ENCODE assay signal across 19 cellular contexts in genomic region chr12:106522708-106523107, GRCh38.
"Had no signal": no experiment of that assay in that cellular context is flagged by ENCODE, and none has a peak within 500 bp of the region (broad histone marks: within the 10 kb centered on the region; RNA-seq: fewer than 3 reads in every experiment).

No MANE protein-coding gene starts in this region.

- H3K27ac ChIP-seq: ascending aorta, prostate gland, right lobe of liver, transverse colon had no signal

- ATAC-seq: esophagus mucosa, left ventricle myocardium superior had no signal

- DNase-seq: activated CD4-positive, alpha-beta T cell treated with anti-CD3 and anti-CD28 coated beads, Interleukin-2, amount 50 U/mL, for 1 hour; activated CD8-positive, alpha-beta memory T cell treated with anti-CD3 and anti-CD28 coated beads for 24 hours; endodermal cell; hypothalamus; kidney glomerular epithelial cell; left ventricle myocardium superior; occipital lobe; right lobe of liver; stimulated activated CD4-positive, alpha-beta T cell treated with anti-CD3 and anti-CD28 coated beads, Interleukin-4, amount 100 ng/mL, for 4 hours; stimulated activated CD8-positive, alpha-beta memory T cell treated with anti-CD3 and anti-CD28 coated beads, Interleukin-4, amount 100 ng/mL, for 48 hours; stimulated activated naive CD4-positive, alpha-beta T cell treated with Interleukin-2 at 50 U/mL for 16 hours; substantia nigra; transverse colon had no signal

- H3K4me3 ChIP-seq: ascending aorta, prostate gland, right lobe of liver, smooth muscle cell, transverse colon had no signal

- H3K4me2 ChIP-seq: smooth muscle cell had no signal

- H3K9me3 Mint-ChIP-seq: endodermal cell; T-helper 2 cell treated with Interferon-gamma antibody and Interleukin-4, amounts not matched to agents 5 μg/mL and 100 μg/mL, for 36 hours had no signal

- H3K27me3 ChIP-seq: ascending aorta, right lobe of liver, transverse colon had no signal

- H3K4me1 ChIP-seq: ascending aorta, prostate gland, right lobe of liver, transverse colon had no signal

- H3K36me3 ChIP-seq: ascending aorta, prostate gland, right lobe of liver, transverse colon had no signal

- H3K9me3 ChIP-seq: ascending aorta, prostate gland, right lobe of liver, transverse colon had no signal

- H3K4me3 Mint-ChIP-seq: endodermal cell; nephron; T-helper 2 cell treated with Interferon-gamma antibody and Interleukin-4, amounts not matched to agents 5 μg/mL and 100 μg/mL, for 36 hours had no signal

- H3K27ac Mint-ChIP-seq: endodermal cell; nephron; T-helper 2 cell treated with Interferon-gamma antibody and Interleukin-4, amounts not matched to agents 5 μg/mL and 100 μg/mL, for 36 hours had no signal
